Comparison of ENCODE assay signal across 1 cellular context in the genomic region with DNA sequence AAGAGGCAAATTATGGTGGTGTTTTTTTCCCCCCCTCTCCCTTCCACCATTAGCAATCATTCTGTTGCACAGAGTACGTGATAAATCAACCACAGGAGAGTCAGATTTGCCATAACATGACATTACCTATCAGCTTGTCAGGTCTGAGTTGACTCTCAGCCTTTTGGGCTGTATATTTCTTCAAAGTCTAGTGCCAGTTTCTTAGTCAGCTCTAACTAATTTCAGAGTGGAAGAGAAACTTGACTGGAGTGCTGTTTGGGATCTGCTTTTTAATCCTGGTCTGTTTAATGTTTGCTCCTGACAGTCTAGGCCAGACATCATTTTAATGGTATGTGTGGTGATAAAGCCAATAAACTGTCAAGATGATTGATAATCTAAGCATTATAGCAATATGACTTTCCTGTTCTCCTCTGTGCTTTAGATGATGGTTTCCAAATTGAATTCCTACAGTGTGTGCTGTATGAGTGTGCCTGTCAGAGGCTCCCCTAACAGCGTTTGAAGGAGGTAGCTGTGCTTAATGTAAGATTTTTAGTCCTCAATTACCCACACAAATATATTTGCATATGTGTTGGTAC.
TF ChIP-seq lines count a peak whose summit lies in the region.

No MANE protein-coding gene starts in this region.

TF ChIP-seq in HEK293, 187 proteins besides CTCF, POLR2A, EP300 and RAD21 (continued from another document and continues in another):
- TF ChIP-seq, protein P1, sequence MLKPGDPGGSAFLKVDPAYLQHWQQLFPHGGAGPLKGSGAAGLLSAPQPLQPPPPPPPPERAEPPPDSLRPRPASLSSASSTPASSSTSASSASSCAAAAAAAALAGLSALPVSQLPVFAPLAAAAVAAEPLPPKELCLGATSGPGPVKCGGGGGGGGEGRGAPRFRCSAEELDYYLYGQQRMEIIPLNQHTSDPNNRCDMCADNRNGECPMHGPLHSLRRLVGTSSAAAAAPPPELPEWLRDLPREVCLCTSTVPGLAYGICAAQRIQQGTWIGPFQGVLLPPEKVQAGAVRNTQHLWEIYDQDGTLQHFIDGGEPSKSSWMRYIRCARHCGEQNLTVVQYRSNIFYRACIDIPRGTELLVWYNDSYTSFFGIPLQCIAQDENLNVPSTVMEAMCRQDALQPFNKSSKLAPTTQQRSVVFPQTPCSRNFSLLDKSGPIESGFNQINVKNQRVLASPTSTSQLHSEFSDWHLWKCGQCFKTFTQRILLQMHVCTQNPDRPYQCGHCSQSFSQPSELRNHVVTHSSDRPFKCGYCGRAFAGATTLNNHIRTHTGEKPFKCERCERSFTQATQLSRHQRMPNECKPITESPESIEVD (tag by site-specific recombination; IDR thresholded peaks at IDR 0.05), result peak; percentile 91
- TF ChIP-seq ZNF391 (tag by site-specific recombination; IDR thresholded peaks at IDR 0.05; ENCODE audit: borderline replicate concordance, low read depth), result 0 out of 2 replicates have a peak, but pooled peaks have one; percentile 40
- TF ChIP-seq IKZF3 (tag by site-specific recombination; IDR thresholded peaks at IDR 0.05), result peak; percentile 99
- TF ChIP-seq, protein P2, sequence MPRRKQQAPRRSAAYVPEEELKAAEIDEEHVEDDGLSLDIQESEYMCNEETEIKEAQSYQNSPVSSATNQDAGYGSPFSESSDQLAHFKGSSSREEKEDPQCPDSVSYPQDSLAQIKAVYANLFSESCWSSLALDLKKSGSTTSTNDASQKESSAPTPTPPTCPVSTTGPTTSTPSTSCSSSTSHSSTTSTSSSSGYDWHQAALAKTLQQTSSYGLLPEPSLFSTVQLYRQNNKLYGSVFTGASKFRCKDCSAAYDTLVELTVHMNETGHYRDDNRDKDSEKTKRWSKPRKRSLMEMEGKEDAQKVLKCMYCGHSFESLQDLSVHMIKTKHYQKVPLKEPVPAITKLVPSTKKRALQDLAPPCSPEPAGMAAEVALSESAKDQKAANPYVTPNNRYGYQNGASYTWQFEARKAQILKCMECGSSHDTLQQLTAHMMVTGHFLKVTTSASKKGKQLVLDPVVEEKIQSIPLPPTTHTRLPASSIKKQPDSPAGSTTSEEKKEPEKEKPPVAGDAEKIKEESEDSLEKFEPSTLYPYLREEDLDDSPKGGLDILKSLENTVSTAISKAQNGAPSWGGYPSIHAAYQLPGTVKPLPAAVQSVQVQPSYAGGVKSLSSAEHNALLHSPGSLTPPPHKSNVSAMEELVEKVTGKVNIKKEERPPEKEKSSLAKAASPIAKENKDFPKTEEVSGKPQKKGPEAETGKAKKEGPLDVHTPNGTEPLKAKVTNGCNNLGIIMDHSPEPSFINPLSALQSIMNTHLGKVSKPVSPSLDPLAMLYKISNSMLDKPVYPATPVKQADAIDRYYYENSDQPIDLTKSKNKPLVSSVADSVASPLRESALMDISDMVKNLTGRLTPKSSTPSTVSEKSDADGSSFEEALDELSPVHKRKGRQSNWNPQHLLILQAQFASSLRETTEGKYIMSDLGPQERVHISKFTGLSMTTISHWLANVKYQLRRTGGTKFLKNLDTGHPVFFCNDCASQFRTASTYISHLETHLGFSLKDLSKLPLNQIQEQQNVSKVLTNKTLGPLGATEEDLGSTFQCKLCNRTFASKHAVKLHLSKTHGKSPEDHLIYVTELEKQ (tag by site-specific recombination; IDR thresholded peaks at IDR 0.05; ENCODE audit: borderline replicate concordance), result peak; percentile 44; the same call in 1 of the 2 replicates
- TF ChIP-seq ZNF157 (tag by site-specific recombination; IDR thresholded peaks at IDR 0.05), result no peak
- TF ChIP-seq ZNF558 (tag by site-specific recombination; IDR thresholded peaks at IDR 0.05), result 0 out of 2 replicates have a peak, but pooled peaks have one; percentile 31
- TF ChIP-seq, protein P3, sequence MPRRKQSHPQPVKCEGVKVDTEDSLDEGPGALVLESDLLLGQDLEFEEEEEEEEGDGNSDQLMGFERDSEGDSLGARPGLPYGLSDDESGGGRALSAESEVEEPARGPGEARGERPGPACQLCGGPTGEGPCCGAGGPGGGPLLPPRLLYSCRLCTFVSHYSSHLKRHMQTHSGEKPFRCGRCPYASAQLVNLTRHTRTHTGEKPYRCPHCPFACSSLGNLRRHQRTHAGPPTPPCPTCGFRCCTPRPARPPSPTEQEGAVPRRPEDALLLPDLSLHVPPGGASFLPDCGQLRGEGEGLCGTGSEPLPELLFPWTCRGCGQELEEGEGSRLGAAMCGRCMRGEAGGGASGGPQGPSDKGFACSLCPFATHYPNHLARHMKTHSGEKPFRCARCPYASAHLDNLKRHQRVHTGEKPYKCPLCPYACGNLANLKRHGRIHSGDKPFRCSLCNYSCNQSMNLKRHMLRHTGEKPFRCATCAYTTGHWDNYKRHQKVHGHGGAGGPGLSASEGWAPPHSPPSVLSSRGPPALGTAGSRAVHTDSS (tag by site-specific recombination; IDR thresholded peaks at IDR 0.05), result peak; percentile 17; the same call in 1 of the 2 replicates
- peak; percentile 99 for TF ChIP-seq SP7 (tag by site-specific recombination; IDR thresholded peaks at IDR 0.05)
- no peak for TF ChIP-seq ZNF571 (tag by site-specific recombination; IDR thresholded peaks at IDR 0.05)
- TF ChIP-seq, protein P4, sequence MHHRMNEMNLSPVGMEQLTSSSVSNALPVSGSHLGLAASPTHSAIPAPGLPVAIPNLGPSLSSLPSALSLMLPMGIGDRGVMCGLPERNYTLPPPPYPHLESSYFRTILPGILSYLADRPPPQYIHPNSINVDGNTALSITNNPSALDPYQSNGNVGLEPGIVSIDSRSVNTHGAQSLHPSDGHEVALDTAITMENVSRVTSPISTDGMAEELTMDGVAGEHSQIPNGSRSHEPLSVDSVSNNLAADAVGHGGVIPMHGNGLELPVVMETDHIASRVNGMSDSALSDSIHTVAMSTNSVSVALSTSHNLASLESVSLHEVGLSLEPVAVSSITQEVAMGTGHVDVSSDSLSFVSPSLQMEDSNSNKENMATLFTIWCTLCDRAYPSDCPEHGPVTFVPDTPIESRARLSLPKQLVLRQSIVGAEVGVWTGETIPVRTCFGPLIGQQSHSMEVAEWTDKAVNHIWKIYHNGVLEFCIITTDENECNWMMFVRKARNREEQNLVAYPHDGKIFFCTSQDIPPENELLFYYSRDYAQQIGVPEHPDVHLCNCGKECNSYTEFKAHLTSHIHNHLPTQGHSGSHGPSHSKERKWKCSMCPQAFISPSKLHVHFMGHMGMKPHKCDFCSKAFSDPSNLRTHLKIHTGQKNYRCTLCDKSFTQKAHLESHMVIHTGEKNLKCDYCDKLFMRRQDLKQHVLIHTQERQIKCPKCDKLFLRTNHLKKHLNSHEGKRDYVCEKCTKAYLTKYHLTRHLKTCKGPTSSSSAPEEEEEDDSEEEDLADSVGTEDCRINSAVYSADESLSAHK (tag by site-specific recombination; IDR thresholded peaks at IDR 0.05), result no peak
- TF ChIP-seq, protein P5, sequence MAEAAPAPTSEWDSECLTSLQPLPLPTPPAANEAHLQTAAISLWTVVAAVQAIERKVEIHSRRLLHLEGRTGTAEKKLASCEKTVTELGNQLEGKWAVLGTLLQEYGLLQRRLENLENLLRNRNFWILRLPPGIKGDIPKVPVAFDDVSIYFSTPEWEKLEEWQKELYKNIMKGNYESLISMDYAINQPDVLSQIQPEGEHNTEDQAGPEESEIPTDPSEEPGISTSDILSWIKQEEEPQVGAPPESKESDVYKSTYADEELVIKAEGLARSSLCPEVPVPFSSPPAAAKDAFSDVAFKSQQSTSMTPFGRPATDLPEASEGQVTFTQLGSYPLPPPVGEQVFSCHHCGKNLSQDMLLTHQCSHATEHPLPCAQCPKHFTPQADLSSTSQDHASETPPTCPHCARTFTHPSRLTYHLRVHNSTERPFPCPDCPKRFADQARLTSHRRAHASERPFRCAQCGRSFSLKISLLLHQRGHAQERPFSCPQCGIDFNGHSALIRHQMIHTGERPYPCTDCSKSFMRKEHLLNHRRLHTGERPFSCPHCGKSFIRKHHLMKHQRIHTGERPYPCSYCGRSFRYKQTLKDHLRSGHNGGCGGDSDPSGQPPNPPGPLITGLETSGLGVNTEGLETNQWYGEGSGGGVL (tag by site-specific recombination; IDR thresholded peaks at IDR 0.05), result peak; percentile 38
- TF ChIP-seq ZNF10 (tag by site-specific recombination; IDR thresholded peaks at IDR 0.05), result peak; percentile 9; the same call in 1 of the 2 replicates
- TF ChIP-seq MEIS1 (CRISPR knock-in tag; IDR thresholded peaks at IDR 0.05; ENCODE audit: borderline replicate concordance), result peak; percentile 64; the same call in 1 of the 2 replicates
- TF ChIP-seq ZNF654 (tag by site-specific recombination; IDR thresholded peaks at IDR 0.05; ENCODE audit: low read depth), result peak; percentile 3; the same call in 1 of the 2 replicates
- peak; percentile 10 for TF ChIP-seq SETDB1 (IDR thresholded peaks at IDR 0.05; ENCODE audit: insufficient read length, low read length)
- TF ChIP-seq, protein P6, sequence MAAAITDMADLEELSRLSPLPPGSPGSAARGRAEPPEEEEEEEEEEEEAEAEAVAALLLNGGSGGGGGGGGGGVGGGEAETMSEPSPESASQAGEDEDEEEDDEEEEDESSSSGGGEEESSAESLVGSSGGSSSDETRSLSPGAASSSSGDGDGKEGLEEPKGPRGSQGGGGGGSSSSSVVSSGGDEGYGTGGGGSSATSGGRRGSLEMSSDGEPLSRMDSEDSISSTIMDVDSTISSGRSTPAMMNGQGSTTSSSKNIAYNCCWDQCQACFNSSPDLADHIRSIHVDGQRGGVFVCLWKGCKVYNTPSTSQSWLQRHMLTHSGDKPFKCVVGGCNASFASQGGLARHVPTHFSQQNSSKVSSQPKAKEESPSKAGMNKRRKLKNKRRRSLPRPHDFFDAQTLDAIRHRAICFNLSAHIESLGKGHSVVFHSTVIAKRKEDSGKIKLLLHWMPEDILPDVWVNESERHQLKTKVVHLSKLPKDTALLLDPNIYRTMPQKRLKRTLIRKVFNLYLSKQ (tag by site-specific recombination; IDR thresholded peaks at IDR 0.05; ENCODE audit: borderline replicate concordance), result no peak
- TF ChIP-seq ZEB2 (tag by site-specific recombination; IDR thresholded peaks at IDR 0.05), result peak; percentile 75
- TF ChIP-seq ZNF366 (tag by site-specific recombination; conservative IDR thresholded peaks at IDR 0.05), result peak; percentile 86
- TF ChIP-seq, protein P7, sequence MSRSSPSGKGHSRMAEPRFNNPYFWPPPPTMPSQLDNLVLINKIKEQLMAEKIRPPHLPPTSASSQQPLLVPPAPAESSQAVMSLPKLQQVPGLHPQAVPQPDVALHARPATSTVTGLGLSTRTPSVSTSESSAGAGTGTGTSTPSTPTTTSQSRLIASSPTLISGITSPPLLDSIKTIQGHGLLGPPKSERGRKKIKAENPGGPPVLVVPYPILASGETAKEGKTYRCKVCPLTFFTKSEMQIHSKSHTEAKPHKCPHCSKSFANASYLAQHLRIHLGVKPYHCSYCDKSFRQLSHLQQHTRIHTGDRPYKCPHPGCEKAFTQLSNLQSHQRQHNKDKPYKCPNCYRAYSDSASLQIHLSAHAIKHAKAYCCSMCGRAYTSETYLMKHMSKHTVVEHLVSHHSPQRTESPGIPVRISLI (tag by site-specific recombination; IDR thresholded peaks at IDR 0.05), result no peak
- TF ChIP-seq, protein P8, sequence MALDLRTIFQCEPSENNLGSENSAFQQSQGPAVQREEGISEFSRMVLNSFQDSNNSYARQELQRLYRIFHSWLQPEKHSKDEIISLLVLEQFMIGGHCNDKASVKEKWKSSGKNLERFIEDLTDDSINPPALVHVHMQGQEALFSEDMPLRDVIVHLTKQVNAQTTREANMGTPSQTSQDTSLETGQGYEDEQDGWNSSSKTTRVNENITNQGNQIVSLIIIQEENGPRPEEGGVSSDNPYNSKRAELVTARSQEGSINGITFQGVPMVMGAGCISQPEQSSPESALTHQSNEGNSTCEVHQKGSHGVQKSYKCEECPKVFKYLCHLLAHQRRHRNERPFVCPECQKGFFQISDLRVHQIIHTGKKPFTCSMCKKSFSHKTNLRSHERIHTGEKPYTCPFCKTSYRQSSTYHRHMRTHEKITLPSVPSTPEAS (tag by site-specific recombination; IDR thresholded peaks at IDR 0.05), result peak; percentile 68; the same call in 1 of the 2 replicates
- TF ChIP-seq, protein P9, sequence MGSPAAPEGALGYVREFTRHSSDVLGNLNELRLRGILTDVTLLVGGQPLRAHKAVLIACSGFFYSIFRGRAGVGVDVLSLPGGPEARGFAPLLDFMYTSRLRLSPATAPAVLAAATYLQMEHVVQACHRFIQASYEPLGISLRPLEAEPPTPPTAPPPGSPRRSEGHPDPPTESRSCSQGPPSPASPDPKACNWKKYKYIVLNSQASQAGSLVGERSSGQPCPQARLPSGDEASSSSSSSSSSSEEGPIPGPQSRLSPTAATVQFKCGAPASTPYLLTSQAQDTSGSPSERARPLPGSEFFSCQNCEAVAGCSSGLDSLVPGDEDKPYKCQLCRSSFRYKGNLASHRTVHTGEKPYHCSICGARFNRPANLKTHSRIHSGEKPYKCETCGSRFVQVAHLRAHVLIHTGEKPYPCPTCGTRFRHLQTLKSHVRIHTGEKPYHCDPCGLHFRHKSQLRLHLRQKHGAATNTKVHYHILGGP (tag by site-specific recombination; IDR thresholded peaks at IDR 0.05), result peak; percentile 42
- TF ChIP-seq HOXD13 (CRISPR knock-in tag; IDR thresholded peaks at IDR 0.05; ENCODE audit: borderline replicate concordance), result 0 out of 2 replicates have a peak, but pooled peaks have one; percentile 71
- 0 out of 2 replicates have a peak, but pooled peaks have one; percentile 39 for TF ChIP-seq ZBTB1 (tag by site-specific recombination; IDR thresholded peaks at IDR 0.05)
- peak; percentile 55 for TF ChIP-seq ZNF629 (tag by site-specific recombination; IDR thresholded peaks at IDR 0.05)
- TF ChIP-seq ZBTB17 (tag by site-specific recombination; IDR thresholded peaks at IDR 0.05), result peak; percentile 95
- TF ChIP-seq, protein P10, sequence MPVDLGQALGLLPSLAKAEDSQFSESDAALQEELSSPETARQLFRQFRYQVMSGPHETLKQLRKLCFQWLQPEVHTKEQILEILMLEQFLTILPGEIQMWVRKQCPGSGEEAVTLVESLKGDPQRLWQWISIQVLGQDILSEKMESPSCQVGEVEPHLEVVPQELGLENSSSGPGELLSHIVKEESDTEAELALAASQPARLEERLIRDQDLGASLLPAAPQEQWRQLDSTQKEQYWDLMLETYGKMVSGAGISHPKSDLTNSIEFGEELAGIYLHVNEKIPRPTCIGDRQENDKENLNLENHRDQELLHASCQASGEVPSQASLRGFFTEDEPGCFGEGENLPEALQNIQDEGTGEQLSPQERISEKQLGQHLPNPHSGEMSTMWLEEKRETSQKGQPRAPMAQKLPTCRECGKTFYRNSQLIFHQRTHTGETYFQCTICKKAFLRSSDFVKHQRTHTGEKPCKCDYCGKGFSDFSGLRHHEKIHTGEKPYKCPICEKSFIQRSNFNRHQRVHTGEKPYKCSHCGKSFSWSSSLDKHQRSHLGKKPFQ (tag by site-specific recombination; IDR thresholded peaks at IDR 0.05), result peak; percentile 85; the same call in 1 of the 2 replicates
- peak; percentile 47; the same call in 1 of the 2 replicates for TF ChIP-seq BCL11A (tag by site-specific recombination; IDR thresholded peaks at IDR 0.05; ENCODE audit: low read depth)
- TF ChIP-seq FEZF1 (tag by site-specific recombination; IDR thresholded peaks at IDR 0.05), result peak; percentile 80
- TF ChIP-seq ZBTB48 (tag by site-specific recombination; IDR thresholded peaks at IDR 0.05), result no peak
- TF ChIP-seq ZSCAN30 (tag by site-specific recombination; IDR thresholded peaks at IDR 0.05), result peak; percentile 71
- TF ChIP-seq ZNF561 (tag by site-specific recombination; IDR thresholded peaks at IDR 0.05; ENCODE audit: borderline replicate concordance), result peak; percentile 69; the same call in 1 of the 2 replicates
- no peak for TF ChIP-seq ZNF16 (tag by site-specific recombination; IDR thresholded peaks at IDR 0.05; ENCODE audit: low read depth)
- no peak for TF ChIP-seq ZNF37A (tag by site-specific recombination; IDR thresholded peaks at IDR 0.05)
- TF ChIP-seq MZF1 (tag by site-specific recombination; IDR thresholded peaks at IDR 0.05; ENCODE audit: borderline replicate concordance), result peak; percentile 45; the same call in 1 of the 2 replicates
- peak; percentile 57 for TF ChIP-seq TCF7L2 (IDR thresholded peaks at IDR 0.05; ENCODE audit: borderline replicate concordance, low read depth, low read length)
- TF ChIP-seq ZNF600 (tag by site-specific recombination; IDR thresholded peaks at IDR 0.05), result peak; percentile 93
- no peak for TF ChIP-seq ZNF302 (tag by site-specific recombination; IDR thresholded peaks at IDR 0.05; ENCODE audit: low read depth)
